In genomic region chr7:157428554-157428945, GRCh38 we compare ENCODE assay signal across 20 cellular contexts.
DNase-seq lines count a peak whose midpoint lies in the region; ATAC-seq and TF ChIP-seq lines count a peak whose summit lies in the region.
"Had no signal": no experiment of that assay in that cellular context is flagged by ENCODE, and none has a peak within 500 bp of the region (broad histone marks: within the 10 kb centered on the region; RNA-seq: fewer than 3 reads in every experiment).

No MANE protein-coding gene starts in this region.

- H3K27me3 Mint-ChIP-seq in WTC11 (ENCODE audit: low read depth): no peaks in the 10 kb centered on the region; the same call in none of the 2 replicates
- H3K27me3 Mint-ChIP-seq: CD4-positive, CD25-positive, alpha-beta regulatory T cell had no signal

- peaks cover 6% of the 10 kb centered on the region; the same call in 1 of the 2 replicates for H3K9me3 Mint-ChIP-seq in WTC11

- CTCF ChIA-PET in WTC11 (lab: Charles Lee): interaction anchor here (1.2 kb wide), 1 partner anchor 46 kb away, joined by 6 read pairs; no protein-coding TSS in a partner anchor

- H3K9me3 ChIP-seq in sigmoid colon: no peaks in the 10 kb centered on the region

- TF ChIP-seq EP300 in sigmoid colon (IDR thresholded peaks at IDR 0.05): no peak

- no peaks in the 10 kb centered on the region for H3K36me3 ChIP-seq in sigmoid colon

- H3K4me1 ChIP-seq in sigmoid colon: peaks cover 0 to 10% (median 7%) of the 10 kb centered on the region in 4 donors

- WGBS in sigmoid colon, 2 donors: 84 to 89% methylated on average over 12 of the region's 12 CpGs

- no peak overlapping the region for H3K4me3 Mint-ChIP-seq in WTC11
- H3K4me3 Mint-ChIP-seq: CD4-positive, CD25-positive, alpha-beta regulatory T cell; GM23338; H9 had no signal

- TF ChIP-seq CTCF in WTC11 (IDR thresholded peaks at IDR 0.05) (no peak), sigmoid colon (IDR thresholded peaks at IDR 0.05) (no peak)

- ATAC-seq in Right ventricle myocardium superior (ENCODE audit: poor library complexity) (no peak), Right ventricle myocardium inferior (no peak), WTC11 (no peak)
- ATAC-seq: GM23338 had no signal

- H3K36me3 Mint-ChIP-seq in WTC11: no peaks in the 10 kb centered on the region
- H3K36me3 Mint-ChIP-seq: CD4-positive, CD25-positive, alpha-beta regulatory T cell had no signal

- no peak for TF ChIP-seq POLR2A in sigmoid colon (IDR thresholded peaks at IDR 0.05)

- intact Hi-C loops in Right ventricle myocardium superior (cut with DNase I) (no loop called here), Right ventricle myocardium inferior (cut with DNase I) (no loop called here), sigmoid colon (cut with DNase I) (no loop called here)

- H3K4me3 ChIP-seq in sigmoid colon: no peak overlapping the region
- H3K4me3 ChIP-seq: GM23338 had no signal

- H3K27me3 ChIP-seq in sigmoid colon: no peaks in the 10 kb centered on the region

- H3K27ac ChIP-seq in sigmoid colon: no peak overlapping the region
- H3K27ac ChIP-seq: 22Rv1, RWPE1 had no signal

- peaks cover 6% of the 10 kb centered on the region for H3K4me1 Mint-ChIP-seq in WTC11

- H3K27ac Mint-ChIP-seq in WTC11: no peak overlapping the region
- H3K27ac Mint-ChIP-seq: CD4-positive, CD25-positive, alpha-beta regulatory T cell; GM23338; H9 had no signal

- POLR2A ChIA-PET in WTC11 (lab: Charles Lee): no interaction called here

- DNase-seq in activated CD4-positive, CD25-positive, alpha-beta regulatory T cell treated with anti-CD3 and anti-CD28 coated beads, Interleukin-2, amount 50 U/mL, for 72 hours: peak; percentile 25
- DNase-seq in activated CD4-positive, CD25-positive, alpha-beta regulatory T cell (lab: John Stamatoyannopoulos, UW): no peak
- DNase-seq in Right ventricle myocardium superior: peak; percentile 22
- DNase-seq in Right ventricle myocardium inferior (ENCODE audit: missing footprints): no peak
- peak; percentile 4 for DNase-seq in WTC11 (ENCODE audit: low spot score)
- peak; percentile 40 for DNase-seq in sigmoid colon
- no peak for DNase-seq in cortex of kidney (lab: John Stamatoyannopoulos, UW)
- no peak for DNase-seq in COR-L47 (lab: John Stamatoyannopoulos, UW)
- DNase-seq: ACHN, DMS53, H9, NCI-H1048, NCI-H1417, NCI-H1694, NCI-H2029 treated with DMSO at 0.1 percent for 48 hours, NCI-H526 treated with DMSO at 0.1 percent for 48 hours had no signal

TF ChIP-seq in WTC11, 78 proteins besides CTCF, POLR2A, EP300 and RAD21:
- TF ChIP-seq, protein P1, sequence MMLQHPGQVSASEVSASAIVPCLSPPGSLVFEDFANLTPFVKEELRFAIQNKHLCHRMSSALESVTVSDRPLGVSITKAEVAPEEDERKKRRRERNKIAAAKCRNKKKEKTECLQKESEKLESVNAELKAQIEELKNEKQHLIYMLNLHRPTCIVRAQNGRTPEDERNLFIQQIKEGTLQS (CRISPR knock-in tag; conservative IDR thresholded peaks at IDR 0.05): no peak
- TF ChIP-seq MYBL2 (CRISPR knock-in tag; IDR thresholded peaks at IDR 0.05): no peak
- TF ChIP-seq ZNF396 (CRISPR knock-in tag; IDR thresholded peaks at IDR 0.05; ENCODE audit: borderline replicate concordance): no peak
- TF ChIP-seq, protein P2, sequence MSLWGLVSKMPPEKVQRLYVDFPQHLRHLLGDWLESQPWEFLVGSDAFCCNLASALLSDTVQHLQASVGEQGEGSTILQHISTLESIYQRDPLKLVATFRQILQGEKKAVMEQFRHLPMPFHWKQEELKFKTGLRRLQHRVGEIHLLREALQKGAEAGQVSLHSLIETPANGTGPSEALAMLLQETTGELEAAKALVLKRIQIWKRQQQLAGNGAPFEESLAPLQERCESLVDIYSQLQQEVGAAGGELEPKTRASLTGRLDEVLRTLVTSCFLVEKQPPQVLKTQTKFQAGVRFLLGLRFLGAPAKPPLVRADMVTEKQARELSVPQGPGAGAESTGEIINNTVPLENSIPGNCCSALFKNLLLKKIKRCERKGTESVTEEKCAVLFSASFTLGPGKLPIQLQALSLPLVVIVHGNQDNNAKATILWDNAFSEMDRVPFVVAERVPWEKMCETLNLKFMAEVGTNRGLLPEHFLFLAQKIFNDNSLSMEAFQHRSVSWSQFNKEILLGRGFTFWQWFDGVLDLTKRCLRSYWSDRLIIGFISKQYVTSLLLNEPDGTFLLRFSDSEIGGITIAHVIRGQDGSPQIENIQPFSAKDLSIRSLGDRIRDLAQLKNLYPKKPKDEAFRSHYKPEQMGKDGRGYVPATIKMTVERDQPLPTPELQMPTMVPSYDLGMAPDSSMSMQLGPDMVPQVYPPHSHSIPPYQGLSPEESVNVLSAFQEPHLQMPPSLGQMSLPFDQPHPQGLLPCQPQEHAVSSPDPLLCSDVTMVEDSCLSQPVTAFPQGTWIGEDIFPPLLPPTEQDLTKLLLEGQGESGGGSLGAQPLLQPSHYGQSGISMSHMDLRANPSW (CRISPR knock-in tag; conservative IDR thresholded peaks at IDR 0.05; ENCODE audit: low read depth): no peak
- TF ChIP-seq ZNF512 (CRISPR knock-in tag; IDR thresholded peaks at IDR 0.05; ENCODE audit: borderline replicate concordance): no peak
- no peak for TF ChIP-seq ZNF416 (CRISPR knock-in tag; IDR thresholded peaks at IDR 0.05)
- TF ChIP-seq SOX15 (CRISPR knock-in tag; IDR thresholded peaks at IDR 0.05): no peak
- no peak for TF ChIP-seq ETV6 (CRISPR knock-in tag; IDR thresholded peaks at IDR 0.05)
- TF ChIP-seq ZNF425 (CRISPR knock-in tag; conservative IDR thresholded peaks at IDR 0.05): no peak
- TF ChIP-seq NR2C2 (CRISPR knock-in tag; IDR thresholded peaks at IDR 0.05): no peak

Comparison
In these comparisons a context has a peak if more than half of its experiments do, and no peak if none do; other contexts are left out.
1. DNase-seq: peak in activated CD4-positive, CD25-positive, alpha-beta regulatory T cell treated with anti-CD3 and anti-CD28 coated beads, Interleukin-2, amount 50 U/mL, for 72 hours (single experiment), Right ventricle myocardium superior (single experiment), WTC11 (single experiment) and sigmoid colon (single experiment); none in activated CD4-positive, CD25-positive, alpha-beta regulatory T cell (0 of 4), Right ventricle myocardium inferior (single experiment), cortex of kidney (single experiment) and COR-L47 (single experiment).